In genomic region chr7:7650682-7651206, GRCh38 we compare ENCODE assay signal across 20 cellular contexts.
"Had no signal": no experiment of that assay in that cellular context is flagged by ENCODE, and none has a peak within 500 bp of the region (broad histone marks: within the 10 kb centered on the region; RNA-seq: fewer than 3 reads in every experiment).

No MANE protein-coding gene starts in this region.

- H3K36me3 Mint-ChIP-seq: natural killer cell treated with Interleukin-12 subunit alpha and Interleukin-12 subunit beta and Interleukin-15 and Interleukin-18, amount 100 ng/mL, for 72 hours had no signal

- H3K27me3 ChIP-seq: neutrophil, pancreas, stomach, thyroid gland had no signal

- H3K4me3 Mint-ChIP-seq: memory B cell; naive B cell; natural killer cell treated with Interleukin-12 subunit alpha and Interleukin-12 subunit beta and Interleukin-15 and Interleukin-18, amount 100 ng/mL, for 72 hours; neural crest cell; stimulated activated effector memory CD8-positive, alpha-beta T cell treated with anti-CD3 and anti-CD28 coated beads, Interleukin-12 subunit alpha, Interleukin-12 subunit beta, amount 100 ng/mL, for 72 hours; type B pancreatic cell had no signal

- H3K36me3 ChIP-seq: neutrophil, pancreas, stomach, thyroid gland had no signal

- H3K27ac ChIP-seq: coronary artery, neutrophil, pancreas, stomach, thyroid gland had no signal

- H3K4me3 ChIP-seq: coronary artery, lung, pancreas, stomach, thyroid gland had no signal

- H3K9me3 Mint-ChIP-seq: memory B cell; natural killer cell treated with Interleukin-12 subunit alpha and Interleukin-12 subunit beta and Interleukin-15 and Interleukin-18, amount 100 ng/mL, for 72 hours; neural crest cell; stimulated activated effector memory CD8-positive, alpha-beta T cell treated with anti-CD3 and anti-CD28 coated beads, Interleukin-12 subunit alpha, Interleukin-12 subunit beta, amount 100 ng/mL, for 72 hours; type B pancreatic cell had no signal

- H3K9me3 ChIP-seq: neutrophil, pancreas, stomach, thyroid gland had no signal

- H3K4me1 ChIP-seq: thyroid gland had no signal

- DNase-seq: dermis blood vessel endothelial cell; effector memory CD4-positive, alpha-beta T cell; erythroblast; naive B cell; pancreas; stimulated activated CD4-positive, alpha-beta T cell treated with anti-CD3 and anti-CD28 coated beads, Interleukin-2, amount 100 ng/mL, for 24 hours; stimulated activated CD4-positive, alpha-beta T cell treated with anti-CD3 and anti-CD28 coated beads, Interleukin-4, amount 100 ng/mL, for 24 hours; stimulated activated naive CD4-positive, alpha-beta T cell treated with Interleukin-2 at 50 U/mL for 16 hours; stomach; thyroid gland had no signal

- ATAC-seq: left lobe of liver; natural killer cell treated with Interleukin-12 subunit alpha and Interleukin-12 subunit beta and Interleukin-15 and Interleukin-18, amount 100 ng/mL, for 72 hours; pancreas; sciatic nerve; stimulated activated effector memory CD8-positive, alpha-beta T cell treated with anti-CD3 and anti-CD28 coated beads, Interleukin-12 subunit alpha, Interleukin-12 subunit beta, amount 100 ng/mL, for 72 hours had no signal

- H3K27ac Mint-ChIP-seq: memory B cell; naive B cell; natural killer cell treated with Interleukin-12 subunit alpha and Interleukin-12 subunit beta and Interleukin-15 and Interleukin-18, amount 100 ng/mL, for 72 hours; type B pancreatic cell had no signal

- H3K27me3 Mint-ChIP-seq: memory B cell; naive B cell; natural killer cell treated with Interleukin-12 subunit alpha and Interleukin-12 subunit beta and Interleukin-15 and Interleukin-18, amount 100 ng/mL, for 72 hours; type B pancreatic cell had no signal
